Comparison of ENCODE assay signal across 18 cellular contexts in genomic region chr1:215749423-215749822, GRCh38.
DNase-seq lines count a peak whose midpoint lies in the region; TF ChIP-seq lines count a peak whose summit lies in the region.
"Had no signal": no experiment of that assay in that cellular context is flagged by ENCODE, and none has a peak within 500 bp of the region (broad histone marks: within the 10 kb centered on the region; RNA-seq: fewer than 3 reads in every experiment).

No MANE protein-coding gene starts in this region.

- H3K27me3 ChIP-seq in AG04450 (ENCODE audit: control insufficient read depth, insufficient read depth, low read length): no peaks in the 10 kb centered on the region
- H3K27me3 ChIP-seq: esophagus muscularis mucosa, ovary, suprapubic skin had no signal

- TF ChIP-seq CTCF in AG04450 (IDR thresholded peaks at IDR 0.05; ENCODE audit: low read depth, low read length): no peak
- TF ChIP-seq CTCF in GM20000 (IDR thresholded peaks at IDR 0.05; ENCODE audit: extremely low read depth, missing control alignments): no peak

- POLR2A ChIA-PET in AG04450 (lab: Yijun Ruan, JAX): no interaction called here

- H3K9me3 ChIP-seq in AG04450 (ENCODE audit: control insufficient read depth, insufficient read depth, low read length): no peaks in the 10 kb centered on the region
- H3K9me3 ChIP-seq: BE2C, esophagus muscularis mucosa, ovary, suprapubic skin had no signal

- no peak overlapping the region for H3K27ac ChIP-seq in AG04450 (ENCODE audit: low read depth, low read length)
- H3K27ac ChIP-seq: esophagus muscularis mucosa, ovary, suprapubic skin had no signal

- CTCF ChIA-PET in AG04450 (lab: Charles Lee): no interaction called here

- DNase-seq in AG04450 (ENCODE audit: low read depth, low spot score) (peak; percentile 29), HS-5 (ENCODE audit: low read depth) (peak; percentile 83), astrocyte of the hippocampus (ENCODE audit: low read depth, low spot score) (peak; percentile 68), kidney glomerular epithelial cell (lab: John Stamatoyannopoulos, UW) (peak; percentile 4), GOT3 (lab: John Stamatoyannopoulos, UW) (no peak), D341Med (ENCODE audit: low spot score) (no peak), GM20000 (ENCODE audit: low spot score) (no peak), DMS79 (lab: John Stamatoyannopoulos, UW) (no peak)
- DNase-seq: activated CD4-positive, alpha-beta T cell treated with anti-CD3 and anti-CD28 coated beads for 36 hours; activated naive CD8-positive, alpha-beta T cell treated with anti-CD3 and anti-CD28 coated beads, Interleukin-2, amount 10 ng/mL, durations not matched to agents 7 days and 5 days; BE2C; cortex of kidney; Karpas-422; NCI-H1694; NCI-H524; ovary had no signal

- H3K4me3 ChIP-seq in AG04450 (ENCODE audit: low read depth, low read length): no peak overlapping the region
- H3K4me3 ChIP-seq: esophagus muscularis mucosa, ovary, suprapubic skin had no signal

Comparison
In these comparisons a context has a peak if more than half of its experiments do, and no peak if none do; other contexts are left out.
1. DNase-seq: peak in AG04450 (single experiment), HS-5 (single experiment), astrocyte of the hippocampus (single experiment) and kidney glomerular epithelial cell (single experiment); none in GOT3 (single experiment), D341Med (single experiment), GM20000 (single experiment) and DMS79 (single experiment).